ENCODE assay signal across 1 cellular context in the genomic region with DNA sequence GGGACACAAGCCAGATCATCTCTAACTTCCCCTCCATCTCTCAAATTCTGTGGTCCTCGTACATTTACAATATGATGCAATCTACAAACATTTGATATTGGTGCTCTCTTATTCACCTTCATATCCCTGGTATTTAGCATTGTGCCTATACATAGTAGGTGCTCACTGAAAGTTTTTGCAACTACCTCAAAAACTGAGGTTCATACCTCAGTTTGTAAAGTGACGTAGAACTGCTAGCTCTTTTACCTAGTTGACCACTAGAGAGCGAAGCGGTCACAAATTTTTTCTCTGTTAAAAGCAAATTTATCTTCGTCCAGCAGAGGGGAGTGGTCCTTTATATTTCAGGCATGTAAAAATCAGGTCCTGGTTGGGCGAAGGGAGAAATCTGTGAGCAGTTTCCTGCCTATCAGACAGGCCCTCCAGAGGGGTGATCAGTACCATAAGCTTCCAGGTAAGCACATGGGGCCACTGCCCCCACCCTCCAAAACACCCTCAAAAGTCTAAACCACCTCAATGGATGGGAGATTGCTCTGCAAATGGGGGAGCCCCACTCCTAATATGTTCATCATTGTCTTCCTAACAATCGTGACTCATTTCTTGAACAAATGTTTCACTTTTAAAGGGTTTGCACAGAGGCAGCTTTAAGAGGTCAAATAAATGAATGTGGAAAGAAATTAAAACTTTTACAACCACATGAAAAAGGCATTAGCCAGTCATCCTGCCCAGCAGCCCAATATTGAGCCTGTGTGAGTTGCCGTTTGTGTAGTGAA.
TF ChIP-seq lines count a peak whose summit lies in the region.

No MANE protein-coding gene starts in this region.

TF ChIP-seq in K562, 482 proteins besides CTCF, POLR2A, EP300 and RAD21 (continues in another document):
- TF ChIP-seq, protein P1, sequence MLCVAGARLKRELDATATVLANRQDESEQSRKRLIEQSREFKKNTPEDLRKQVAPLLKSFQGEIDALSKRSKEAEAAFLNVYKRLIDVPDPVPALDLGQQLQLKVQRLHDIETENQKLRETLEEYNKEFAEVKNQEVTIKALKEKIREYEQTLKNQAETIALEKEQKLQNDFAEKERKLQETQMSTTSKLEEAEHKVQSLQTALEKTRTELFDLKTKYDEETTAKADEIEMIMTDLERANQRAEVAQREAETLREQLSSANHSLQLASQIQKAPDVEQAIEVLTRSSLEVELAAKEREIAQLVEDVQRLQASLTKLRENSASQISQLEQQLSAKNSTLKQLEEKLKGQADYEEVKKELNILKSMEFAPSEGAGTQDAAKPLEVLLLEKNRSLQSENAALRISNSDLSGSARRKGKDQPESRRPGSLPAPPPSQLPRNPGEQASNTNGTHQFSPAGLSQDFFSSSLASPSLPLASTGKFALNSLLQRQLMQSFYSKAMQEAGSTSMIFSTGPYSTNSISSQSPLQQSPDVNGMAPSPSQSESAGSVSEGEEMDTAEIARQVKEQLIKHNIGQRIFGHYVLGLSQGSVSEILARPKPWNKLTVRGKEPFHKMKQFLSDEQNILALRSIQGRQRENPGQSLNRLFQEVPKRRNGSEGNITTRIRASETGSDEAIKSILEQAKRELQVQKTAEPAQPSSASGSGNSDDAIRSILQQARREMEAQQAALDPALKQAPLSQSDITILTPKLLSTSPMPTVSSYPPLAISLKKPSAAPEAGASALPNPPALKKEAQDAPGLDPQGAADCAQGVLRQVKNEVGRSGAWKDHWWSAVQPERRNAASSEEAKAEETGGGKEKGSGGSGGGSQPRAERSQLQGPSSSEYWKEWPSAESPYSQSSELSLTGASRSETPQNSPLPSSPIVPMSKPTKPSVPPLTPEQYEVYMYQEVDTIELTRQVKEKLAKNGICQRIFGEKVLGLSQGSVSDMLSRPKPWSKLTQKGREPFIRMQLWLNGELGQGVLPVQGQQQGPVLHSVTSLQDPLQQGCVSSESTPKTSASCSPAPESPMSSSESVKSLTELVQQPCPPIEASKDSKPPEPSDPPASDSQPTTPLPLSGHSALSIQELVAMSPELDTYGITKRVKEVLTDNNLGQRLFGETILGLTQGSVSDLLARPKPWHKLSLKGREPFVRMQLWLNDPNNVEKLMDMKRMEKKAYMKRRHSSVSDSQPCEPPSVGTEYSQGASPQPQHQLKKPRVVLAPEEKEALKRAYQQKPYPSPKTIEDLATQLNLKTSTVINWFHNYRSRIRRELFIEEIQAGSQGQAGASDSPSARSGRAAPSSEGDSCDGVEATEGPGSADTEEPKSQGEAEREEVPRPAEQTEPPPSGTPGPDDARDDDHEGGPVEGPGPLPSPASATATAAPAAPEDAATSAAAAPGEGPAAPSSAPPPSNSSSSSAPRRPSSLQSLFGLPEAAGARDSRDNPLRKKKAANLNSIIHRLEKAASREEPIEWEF (CRISPR knock-in tag; IDR thresholded peaks at IDR 0.05) = no peak
- TF ChIP-seq, protein P2, sequence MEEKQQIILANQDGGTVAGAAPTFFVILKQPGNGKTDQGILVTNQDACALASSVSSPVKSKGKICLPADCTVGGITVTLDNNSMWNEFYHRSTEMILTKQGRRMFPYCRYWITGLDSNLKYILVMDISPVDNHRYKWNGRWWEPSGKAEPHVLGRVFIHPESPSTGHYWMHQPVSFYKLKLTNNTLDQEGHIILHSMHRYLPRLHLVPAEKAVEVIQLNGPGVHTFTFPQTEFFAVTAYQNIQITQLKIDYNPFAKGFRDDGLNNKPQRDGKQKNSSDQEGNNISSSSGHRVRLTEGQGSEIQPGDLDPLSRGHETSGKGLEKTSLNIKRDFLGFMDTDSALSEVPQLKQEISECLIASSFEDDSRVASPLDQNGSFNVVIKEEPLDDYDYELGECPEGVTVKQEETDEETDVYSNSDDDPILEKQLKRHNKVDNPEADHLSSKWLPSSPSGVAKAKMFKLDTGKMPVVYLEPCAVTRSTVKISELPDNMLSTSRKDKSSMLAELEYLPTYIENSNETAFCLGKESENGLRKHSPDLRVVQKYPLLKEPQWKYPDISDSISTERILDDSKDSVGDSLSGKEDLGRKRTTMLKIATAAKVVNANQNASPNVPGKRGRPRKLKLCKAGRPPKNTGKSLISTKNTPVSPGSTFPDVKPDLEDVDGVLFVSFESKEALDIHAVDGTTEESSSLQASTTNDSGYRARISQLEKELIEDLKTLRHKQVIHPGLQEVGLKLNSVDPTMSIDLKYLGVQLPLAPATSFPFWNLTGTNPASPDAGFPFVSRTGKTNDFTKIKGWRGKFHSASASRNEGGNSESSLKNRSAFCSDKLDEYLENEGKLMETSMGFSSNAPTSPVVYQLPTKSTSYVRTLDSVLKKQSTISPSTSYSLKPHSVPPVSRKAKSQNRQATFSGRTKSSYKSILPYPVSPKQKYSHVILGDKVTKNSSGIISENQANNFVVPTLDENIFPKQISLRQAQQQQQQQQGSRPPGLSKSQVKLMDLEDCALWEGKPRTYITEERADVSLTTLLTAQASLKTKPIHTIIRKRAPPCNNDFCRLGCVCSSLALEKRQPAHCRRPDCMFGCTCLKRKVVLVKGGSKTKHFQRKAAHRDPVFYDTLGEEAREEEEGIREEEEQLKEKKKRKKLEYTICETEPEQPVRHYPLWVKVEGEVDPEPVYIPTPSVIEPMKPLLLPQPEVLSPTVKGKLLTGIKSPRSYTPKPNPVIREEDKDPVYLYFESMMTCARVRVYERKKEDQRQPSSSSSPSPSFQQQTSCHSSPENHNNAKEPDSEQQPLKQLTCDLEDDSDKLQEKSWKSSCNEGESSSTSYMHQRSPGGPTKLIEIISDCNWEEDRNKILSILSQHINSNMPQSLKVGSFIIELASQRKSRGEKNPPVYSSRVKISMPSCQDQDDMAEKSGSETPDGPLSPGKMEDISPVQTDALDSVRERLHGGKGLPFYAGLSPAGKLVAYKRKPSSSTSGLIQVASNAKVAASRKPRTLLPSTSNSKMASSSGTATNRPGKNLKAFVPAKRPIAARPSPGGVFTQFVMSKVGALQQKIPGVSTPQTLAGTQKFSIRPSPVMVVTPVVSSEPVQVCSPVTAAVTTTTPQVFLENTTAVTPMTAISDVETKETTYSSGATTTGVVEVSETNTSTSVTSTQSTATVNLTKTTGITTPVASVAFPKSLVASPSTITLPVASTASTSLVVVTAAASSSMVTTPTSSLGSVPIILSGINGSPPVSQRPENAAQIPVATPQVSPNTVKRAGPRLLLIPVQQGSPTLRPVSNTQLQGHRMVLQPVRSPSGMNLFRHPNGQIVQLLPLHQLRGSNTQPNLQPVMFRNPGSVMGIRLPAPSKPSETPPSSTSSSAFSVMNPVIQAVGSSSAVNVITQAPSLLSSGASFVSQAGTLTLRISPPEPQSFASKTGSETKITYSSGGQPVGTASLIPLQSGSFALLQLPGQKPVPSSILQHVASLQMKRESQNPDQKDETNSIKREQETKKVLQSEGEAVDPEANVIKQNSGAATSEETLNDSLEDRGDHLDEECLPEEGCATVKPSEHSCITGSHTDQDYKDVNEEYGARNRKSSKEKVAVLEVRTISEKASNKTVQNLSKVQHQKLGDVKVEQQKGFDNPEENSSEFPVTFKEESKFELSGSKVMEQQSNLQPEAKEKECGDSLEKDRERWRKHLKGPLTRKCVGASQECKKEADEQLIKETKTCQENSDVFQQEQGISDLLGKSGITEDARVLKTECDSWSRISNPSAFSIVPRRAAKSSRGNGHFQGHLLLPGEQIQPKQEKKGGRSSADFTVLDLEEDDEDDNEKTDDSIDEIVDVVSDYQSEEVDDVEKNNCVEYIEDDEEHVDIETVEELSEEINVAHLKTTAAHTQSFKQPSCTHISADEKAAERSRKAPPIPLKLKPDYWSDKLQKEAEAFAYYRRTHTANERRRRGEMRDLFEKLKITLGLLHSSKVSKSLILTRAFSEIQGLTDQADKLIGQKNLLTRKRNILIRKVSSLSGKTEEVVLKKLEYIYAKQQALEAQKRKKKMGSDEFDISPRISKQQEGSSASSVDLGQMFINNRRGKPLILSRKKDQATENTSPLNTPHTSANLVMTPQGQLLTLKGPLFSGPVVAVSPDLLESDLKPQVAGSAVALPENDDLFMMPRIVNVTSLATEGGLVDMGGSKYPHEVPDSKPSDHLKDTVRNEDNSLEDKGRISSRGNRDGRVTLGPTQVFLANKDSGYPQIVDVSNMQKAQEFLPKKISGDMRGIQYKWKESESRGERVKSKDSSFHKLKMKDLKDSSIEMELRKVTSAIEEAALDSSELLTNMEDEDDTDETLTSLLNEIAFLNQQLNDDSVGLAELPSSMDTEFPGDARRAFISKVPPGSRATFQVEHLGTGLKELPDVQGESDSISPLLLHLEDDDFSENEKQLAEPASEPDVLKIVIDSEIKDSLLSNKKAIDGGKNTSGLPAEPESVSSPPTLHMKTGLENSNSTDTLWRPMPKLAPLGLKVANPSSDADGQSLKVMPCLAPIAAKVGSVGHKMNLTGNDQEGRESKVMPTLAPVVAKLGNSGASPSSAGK (IDR thresholded peaks at IDR 0.05) = no peak
- TF ChIP-seq EGR1 (conservative IDR thresholded peaks at IDR 0.05) (no peak), MTA1 (IDR thresholded peaks at IDR 0.05; ENCODE audit: borderline replicate concordance) (0 out of 2 replicates have a peak, but pooled peaks have one; percentile 51), BHLHE40 (IDR thresholded peaks at IDR 0.05; ENCODE audit: low read length) (peak; percentile 33; the same call in 1 of the 2 replicates), HDAC3 (IDR thresholded peaks at IDR 0.05; ENCODE audit: borderline replicate concordance, partially characterized antibody) (no peak), CREM (IDR thresholded peaks at IDR 0.05; ENCODE audit: low read depth) (peak; percentile 87), NFE2 (IDR thresholded peaks at IDR 0.05; ENCODE audit: low read depth) (no peak), SMC3 (conservative IDR thresholded peaks at IDR 0.05; ENCODE audit: insufficient read depth, low read depth, low read length) (peak; percentile 88), FOS (IDR thresholded peaks at IDR 0.05; ENCODE audit: extremely low read depth, insufficient read length) (no peak), ZNF699 (CRISPR knock-in tag; IDR thresholded peaks at IDR 0.05; ENCODE audit: insufficient replicate concordance) (no peak), HDAC6 (IDR thresholded peaks at IDR 0.05; ENCODE audit: low read depth, low read length) (no peak), L3MBTL2 (IDR thresholded peaks at IDR 0.05) (peak; percentile 44)
- TF ChIP-seq, protein P3, sequence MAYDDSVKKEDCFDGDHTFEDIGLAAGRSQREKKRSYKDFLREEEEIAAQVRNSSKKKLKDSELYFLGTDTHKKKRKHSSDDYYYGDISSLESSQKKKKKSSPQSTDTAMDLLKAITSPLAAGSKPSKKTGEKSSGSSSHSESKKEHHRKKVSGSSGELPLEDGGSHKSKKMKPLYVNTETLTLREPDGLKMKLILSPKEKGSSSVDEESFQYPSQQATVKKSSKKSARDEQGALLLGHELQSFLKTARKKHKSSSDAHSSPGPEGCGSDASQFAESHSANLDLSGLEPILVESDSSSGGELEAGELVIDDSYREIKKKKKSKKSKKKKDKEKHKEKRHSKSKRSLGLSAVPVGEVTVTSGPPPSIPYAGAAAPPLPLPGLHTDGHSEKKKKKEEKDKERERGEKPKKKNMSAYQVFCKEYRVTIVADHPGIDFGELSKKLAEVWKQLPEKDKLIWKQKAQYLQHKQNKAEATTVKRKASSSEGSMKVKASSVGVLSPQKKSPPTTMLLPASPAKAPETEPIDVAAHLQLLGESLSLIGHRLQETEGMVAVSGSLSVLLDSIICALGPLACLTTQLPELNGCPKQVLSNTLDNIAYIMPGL (CRISPR knock-in tag; IDR thresholded peaks at IDR 0.05) = no peak
- TF ChIP-seq, protein P4, sequence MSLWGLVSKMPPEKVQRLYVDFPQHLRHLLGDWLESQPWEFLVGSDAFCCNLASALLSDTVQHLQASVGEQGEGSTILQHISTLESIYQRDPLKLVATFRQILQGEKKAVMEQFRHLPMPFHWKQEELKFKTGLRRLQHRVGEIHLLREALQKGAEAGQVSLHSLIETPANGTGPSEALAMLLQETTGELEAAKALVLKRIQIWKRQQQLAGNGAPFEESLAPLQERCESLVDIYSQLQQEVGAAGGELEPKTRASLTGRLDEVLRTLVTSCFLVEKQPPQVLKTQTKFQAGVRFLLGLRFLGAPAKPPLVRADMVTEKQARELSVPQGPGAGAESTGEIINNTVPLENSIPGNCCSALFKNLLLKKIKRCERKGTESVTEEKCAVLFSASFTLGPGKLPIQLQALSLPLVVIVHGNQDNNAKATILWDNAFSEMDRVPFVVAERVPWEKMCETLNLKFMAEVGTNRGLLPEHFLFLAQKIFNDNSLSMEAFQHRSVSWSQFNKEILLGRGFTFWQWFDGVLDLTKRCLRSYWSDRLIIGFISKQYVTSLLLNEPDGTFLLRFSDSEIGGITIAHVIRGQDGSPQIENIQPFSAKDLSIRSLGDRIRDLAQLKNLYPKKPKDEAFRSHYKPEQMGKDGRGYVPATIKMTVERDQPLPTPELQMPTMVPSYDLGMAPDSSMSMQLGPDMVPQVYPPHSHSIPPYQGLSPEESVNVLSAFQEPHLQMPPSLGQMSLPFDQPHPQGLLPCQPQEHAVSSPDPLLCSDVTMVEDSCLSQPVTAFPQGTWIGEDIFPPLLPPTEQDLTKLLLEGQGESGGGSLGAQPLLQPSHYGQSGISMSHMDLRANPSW (CRISPR knock-in tag; IDR thresholded peaks at IDR 0.05) = no peak
